ENCODE assay signal across 21 cellular contexts in genomic region chr19:54803410-54803809, GRCh38. TPM values are rescaled to one million over a fixed set of nuclear protein-coding genes. Genes with fewer than 3 reads are reported as not detected.
DNase-seq lines count a peak whose midpoint lies in the region; ATAC-seq and TF ChIP-seq lines count a peak whose summit lies in the region.
"Had no signal": no experiment of that assay in that cellular context is flagged by ENCODE, and none has a peak within 500 bp of the region (broad histone marks: within the 10 kb centered on the region; RNA-seq: fewer than 3 reads in every experiment).

KIR2DL4 (plus strand) TSS chr19:54803610; CDS start chr19:54803652, 42 bp downstream.

- intact Hi-C loops in uterus (cut with DNase I; ENCODE audit: low total_unique reads) = no loop called here

- peaks cover 60% of the 10 kb centered on the region for H3K27me3 Mint-ChIP-seq in central memory CD8-positive, alpha-beta T cell
- no peaks in the 10 kb centered on the region for H3K27me3 Mint-ChIP-seq in osteocyte (ENCODE audit: unreplicated experiment)

- H3K9me3 ChIP-seq in uterus = no peaks in the 10 kb centered on the region
- H3K9me3 ChIP-seq: BE2C had no signal

- H3K27me3 ChIP-seq in uterus = no peaks in the 10 kb centered on the region

- no peak within 1 kb of the TSS for H3K4me3 ChIP-seq in uterus

- peak; percentile 64 for ATAC-seq in central memory CD8-positive, alpha-beta T cell (replicated peaks; ENCODE audit: extremely low read depth, poor library complexity, severe bottlenecking)

- no peak for TF ChIP-seq POLR2A in uterus (IDR thresholded peaks at IDR 0.05)

- H3K36me3 ChIP-seq in uterus = no peaks in the 10 kb centered on the region
- H3K36me3 ChIP-seq: BE2C had no signal

- peak; percentile 87 for DNase-seq in NK-92 treated with Interleukin-12 subunit alpha and Interleukin-12 subunit beta, amount 100 ng/mL, for 24 hours (lab: John Stamatoyannopoulos, UW)
- DNase-seq in NK-92 (lab: John Stamatoyannopoulos, UW; ENCODE audit: unreplicated experiment) (no peak), osteocyte (ENCODE audit: extremely low spot score, unreplicated experiment) (peak; percentile 74), KG1 (lab: John Stamatoyannopoulos, UW) (no peak), HPDE6-E6E7 (ENCODE audit: extremely low spot score) (no peak), uterus (no peak)
- no peak for DNase-seq in central memory CD8-positive, alpha-beta T cell (ENCODE audit: low spot score in 2 of 2)
- peak; percentile 5 to 12 for DNase-seq in stimulated activated CD8-positive, alpha-beta memory T cell treated with anti-CD3 and anti-CD28 coated beads, Interleukin-7, amount 100 ng/mL, for 1 hour (ENCODE audit: low read depth in 2 of 2)
- DNase-seq: 8988T; BE2C; Calu3; CD4-positive, alpha-beta T cell; DMS53; NCI-H1417; NCI-H187 treated with DMSO at 0.1 percent for 48 hours; NCI-H526 treated with DMSO at 0.1 percent for 48 hours; OCI-M1; SHP77 treated with DMSO at 0.1 percent for 48 hours had no signal

- H3K27ac ChIP-seq in uterus = no peak within 1 kb of the TSS

- no peaks in the 10 kb centered on the region for H3K4me1 Mint-ChIP-seq in central memory CD8-positive, alpha-beta T cell
- no peaks in the 10 kb centered on the region for H3K4me1 Mint-ChIP-seq in osteocyte (ENCODE audit: unreplicated experiment)

- no peaks in the 10 kb centered on the region for H3K36me3 Mint-ChIP-seq in central memory CD8-positive, alpha-beta T cell (ENCODE audit: insufficient read depth)
- no peaks in the 10 kb centered on the region for H3K36me3 Mint-ChIP-seq in osteocyte (ENCODE audit: unreplicated experiment)

- TF ChIP-seq CTCF in osteocyte (IDR thresholded peaks at IDR 0.05) (no peak), uterus (IDR thresholded peaks at IDR 0.05) (no peak)

- no peaks in the 10 kb centered on the region for H3K4me1 ChIP-seq in uterus
- H3K4me1 ChIP-seq: BE2C had no signal

- no peak within 1 kb of the TSS for H3K4me3 Mint-ChIP-seq in central memory CD8-positive, alpha-beta T cell
- H3K4me3 Mint-ChIP-seq in osteocyte (ENCODE audit: unreplicated experiment) = no peak within 1 kb of the TSS
- H3K4me3 Mint-ChIP-seq: CD4-positive, alpha-beta T cell had no signal

- no peak within 1 kb of the TSS for H3K27ac Mint-ChIP-seq in central memory CD8-positive, alpha-beta T cell (ENCODE audit: low read depth)
- no peak within 1 kb of the TSS for H3K27ac Mint-ChIP-seq in osteocyte (ENCODE audit: unreplicated experiment)
- H3K27ac Mint-ChIP-seq: CD4-positive, alpha-beta T cell had no signal

- H3K9me3 Mint-ChIP-seq in central memory CD8-positive, alpha-beta T cell = no peaks in the 10 kb centered on the region
- peaks cover 37% of the 10 kb centered on the region for H3K9me3 Mint-ChIP-seq in osteocyte (ENCODE audit: unreplicated experiment)

RNA-seq across cellular contexts. Expression of gene KIR2DL4, which starts in this region (rescaled TPM):
- total RNA-seq in osteocyte (not detected in 2 replicates), uterus (not detected)
- total RNA-seq: Calu3; CD4-positive, alpha-beta T cell; H1; MCF 10A; RPMI7951 had no signal

Comparison
In these comparisons a context has a peak if more than half of its experiments do, and no peak if none do; other contexts are left out.
1. DNase-seq: peak in NK-92 treated with Interleukin-12 subunit alpha and Interleukin-12 subunit beta, amount 100 ng/mL, for 24 hours (single experiment) and stimulated activated CD8-positive, alpha-beta memory T cell treated with anti-CD3 and anti-CD28 coated beads, Interleukin-7, amount 100 ng/mL, for 1 hour (2 of 2); none in NK-92 (single experiment), central memory CD8-positive, alpha-beta T cell (0 of 2), KG1 (single experiment), HPDE6-E6E7 (single experiment) and uterus (0 of 2).
2. Peak in DNase-seq in osteocyte; RNA of the gene not detected or under 1 TPM.